In genomic region chr9:110114888-110115259, GRCh38 we compare ENCODE assay signal across 2 cellular contexts.
TF ChIP-seq lines count a peak whose summit lies in the region.

No MANE protein-coding gene starts in this region.

TF ChIP-seq in SK-N-SH treated with all-trans-retinoic acid at 6 μM for 48 hours, 23 proteins besides CTCF, POLR2A, EP300 and RAD21 (continued from another document):
- TF ChIP-seq TSHZ2 (CRISPR knock-in tag; IDR thresholded peaks at IDR 0.05) = no peak
- TF ChIP-seq TCF4 (CRISPR knock-in tag; IDR thresholded peaks at IDR 0.05; ENCODE audit: borderline replicate concordance) = no peak
- TF ChIP-seq GLIS3 (CRISPR knock-in tag; IDR thresholded peaks at IDR 0.05) = no peak
- TF ChIP-seq PPARA (CRISPR knock-in tag; IDR thresholded peaks at IDR 0.05; ENCODE audit: borderline replicate concordance) = no peak
- no peak for TF ChIP-seq ZFP3 (CRISPR knock-in tag; IDR thresholded peaks at IDR 0.05)
- no peak for TF ChIP-seq ARNTL (CRISPR knock-in tag; IDR thresholded peaks at IDR 0.05; ENCODE audit: borderline replicate concordance, low read depth)
- no peak for TF ChIP-seq CREB5 (CRISPR knock-in tag; IDR thresholded peaks at IDR 0.05; ENCODE audit: low read depth)
- no peak for TF ChIP-seq TOX (CRISPR knock-in tag; IDR thresholded peaks at IDR 0.05; ENCODE audit: borderline replicate concordance)
- no peak for TF ChIP-seq CSDC2 (CRISPR knock-in tag; IDR thresholded peaks at IDR 0.05)
- TF ChIP-seq ZNF565 (CRISPR knock-in tag; conservative IDR thresholded peaks at IDR 0.05; ENCODE audit: low read depth) = no peak
- TF ChIP-seq ZNF8 (CRISPR knock-in tag; IDR thresholded peaks at IDR 0.05) = no peak
- no peak for TF ChIP-seq ZFP30 (CRISPR knock-in tag; IDR thresholded peaks at IDR 0.05)

TF ChIP-seq in SK-N-SH, 30 proteins besides CTCF, POLR2A, EP300 and RAD21 (continued from another document):
- TF ChIP-seq REST (IDR thresholded peaks at IDR 0.05; ENCODE audit: low read depth, low read length) (no peak), CHD2 (IDR thresholded peaks at IDR 0.05; ENCODE audit: low read length, partially characterized antibody) (no peak), MXI1 (IDR thresholded peaks at IDR 0.05; ENCODE audit: low read depth, low read length) (no peak), MAX (IDR thresholded peaks at IDR 0.05; ENCODE audit: low read depth) (no peak), TCF12 (IDR thresholded peaks at IDR 0.05) (no peak)
TF ChIP-seq in SK-N-SH: peak in this region for 0.
